1 cellular context compared by ENCODE assay signal in genomic region chr17:46783031-46783593, GRCh38.
A peak's percentile ranks its signal among the peaks of the same experiment; 100 is the strongest.
TF ChIP-seq lines count a peak whose summit lies in the region.

No MANE protein-coding gene starts in this region.

TF ChIP-seq in HepG2, 621 proteins besides CTCF, POLR2A, EP300 and RAD21 (continued from another document and continues in another):
- TF ChIP-seq ZBED4 (CRISPR knock-in tag; IDR thresholded peaks at IDR 0.05; ENCODE audit: borderline replicate concordance), result peak; percentile 50; the same call in 1 of the 2 replicates
- no peak for TF ChIP-seq ATF1 (CRISPR knock-in tag; IDR thresholded peaks at IDR 0.05)
- TF ChIP-seq ZBTB7B (CRISPR knock-in tag; IDR thresholded peaks at IDR 0.05), result no peak
- TF ChIP-seq ZNF160 (CRISPR knock-in tag; IDR thresholded peaks at IDR 0.05), result no peak; the same call in 1 of the 2 replicates
- TF ChIP-seq ZNF609 (CRISPR knock-in tag; IDR thresholded peaks at IDR 0.05; ENCODE audit: borderline replicate concordance), result peak; percentile 51; the same call in 1 of the 2 replicates
- no peak for TF ChIP-seq E2F2 (CRISPR knock-in tag; IDR thresholded peaks at IDR 0.05; ENCODE audit: borderline replicate concordance)
- TF ChIP-seq ZNF597 (CRISPR knock-in tag; IDR thresholded peaks at IDR 0.05), result no peak
- TF ChIP-seq SP2 (CRISPR knock-in tag; IDR thresholded peaks at IDR 0.05), result no peak
- no peak for TF ChIP-seq POLR2AphosphoS5 (IDR thresholded peaks at IDR 0.05; ENCODE audit: low read depth, low read length)
- no peak for TF ChIP-seq ZNF660 (CRISPR knock-in tag; IDR thresholded peaks at IDR 0.05; ENCODE audit: borderline replicate concordance, low read depth)
- TF ChIP-seq ATF7 (IDR thresholded peaks at IDR 0.05), result no peak
- TF ChIP-seq ATF7 (CRISPR knock-in tag; IDR thresholded peaks at IDR 0.05), result no peak
- no peak for TF ChIP-seq KAT7 (CRISPR knock-in tag; IDR thresholded peaks at IDR 0.05; ENCODE audit: borderline replicate concordance)
- no peak for TF ChIP-seq ZC3H13 (CRISPR knock-in tag; IDR thresholded peaks at IDR 0.05)
- no peak; the same call in 1 of the 2 replicates for TF ChIP-seq CERS6 (CRISPR knock-in tag; IDR thresholded peaks at IDR 0.05)
- no peak for TF ChIP-seq SAFB2 (CRISPR knock-in tag; IDR thresholded peaks at IDR 0.05; ENCODE audit: borderline replicate concordance, low read depth)
- no peak for TF ChIP-seq ZNF10 (CRISPR knock-in tag; IDR thresholded peaks at IDR 0.05; ENCODE audit: borderline replicate concordance, low read depth)
- TF ChIP-seq ZBTB7A (CRISPR knock-in tag; IDR thresholded peaks at IDR 0.05), result no peak
- TF ChIP-seq RCOR2 (CRISPR knock-in tag; IDR thresholded peaks at IDR 0.05), result peak; percentile 77
- no peak for TF ChIP-seq ZNF556 (CRISPR knock-in tag; IDR thresholded peaks at IDR 0.05; ENCODE audit: borderline replicate concordance)
- no peak for TF ChIP-seq MIER2 (CRISPR knock-in tag; IDR thresholded peaks at IDR 0.05)
- no peak for TF ChIP-seq CAMTA2 (CRISPR knock-in tag; IDR thresholded peaks at IDR 0.05; ENCODE audit: borderline replicate concordance)
- TF ChIP-seq BCLAF1 (IDR thresholded peaks at IDR 0.05), result no peak
- TF ChIP-seq HBP1 (CRISPR knock-in tag; IDR thresholded peaks at IDR 0.05; ENCODE audit: low read depth), result 0 out of 2 replicates have a peak, but pooled peaks have one; percentile 73
- no peak for TF ChIP-seq MXD1 (CRISPR knock-in tag; IDR thresholded peaks at IDR 0.05)
- no peak for TF ChIP-seq HNRNPLL (IDR thresholded peaks at IDR 0.05; ENCODE audit: low read depth, low read length, poor library complexity, severe bottlenecking)
- TF ChIP-seq HNRNPUL1 (IDR thresholded peaks at IDR 0.05; ENCODE audit: low read depth, low read length), result no peak
- no peak for TF ChIP-seq ZNF891 (CRISPR knock-in tag; IDR thresholded peaks at IDR 0.05)
- no peak for TF ChIP-seq NR2F6 (IDR thresholded peaks at IDR 0.05)
- peak; percentile 45; the same call in 1 of the 2 replicates for TF ChIP-seq NR2F6 (CRISPR knock-in tag; IDR thresholded peaks at IDR 0.05)
- TF ChIP-seq GATAD2A (CRISPR knock-in tag; IDR thresholded peaks at IDR 0.05), result peak; percentile 78
- no peak for TF ChIP-seq ZNF674 (CRISPR knock-in tag; IDR thresholded peaks at IDR 0.05; ENCODE audit: low read depth)
- TF ChIP-seq ZNF75D (CRISPR knock-in tag; IDR thresholded peaks at IDR 0.05; ENCODE audit: borderline replicate concordance), result no peak
- TF ChIP-seq STAT6 (CRISPR knock-in tag; IDR thresholded peaks at IDR 0.05; ENCODE audit: borderline replicate concordance), result no peak
- TF ChIP-seq ZFP36L2 (CRISPR knock-in tag; IDR thresholded peaks at IDR 0.05), result no peak
- TF ChIP-seq ZNF782 (CRISPR knock-in tag; IDR thresholded peaks at IDR 0.05; ENCODE audit: borderline replicate concordance), result no peak
- peak; percentile 30; the same call in 1 of the 2 replicates for TF ChIP-seq ZFY (CRISPR knock-in tag; IDR thresholded peaks at IDR 0.05)
- TF ChIP-seq CREB3 (CRISPR knock-in tag; IDR thresholded peaks at IDR 0.05), result no peak
- no peak for TF ChIP-seq ZNF225 (CRISPR knock-in tag; IDR thresholded peaks at IDR 0.05)
